Comparison of ENCODE assay signal across 1 cellular context in genomic region chr1:44719318-44719717, GRCh38.
TF ChIP-seq lines count a peak whose summit lies in the region.

No MANE protein-coding gene starts in this region.

TF ChIP-seq in HEK293, 187 proteins besides CTCF, POLR2A, EP300 and RAD21 (continued from another document):
- TF ChIP-seq ZNF155 (tag by site-specific recombination; IDR thresholded peaks at IDR 0.05): no peak
- TF ChIP-seq, protein P1, sequence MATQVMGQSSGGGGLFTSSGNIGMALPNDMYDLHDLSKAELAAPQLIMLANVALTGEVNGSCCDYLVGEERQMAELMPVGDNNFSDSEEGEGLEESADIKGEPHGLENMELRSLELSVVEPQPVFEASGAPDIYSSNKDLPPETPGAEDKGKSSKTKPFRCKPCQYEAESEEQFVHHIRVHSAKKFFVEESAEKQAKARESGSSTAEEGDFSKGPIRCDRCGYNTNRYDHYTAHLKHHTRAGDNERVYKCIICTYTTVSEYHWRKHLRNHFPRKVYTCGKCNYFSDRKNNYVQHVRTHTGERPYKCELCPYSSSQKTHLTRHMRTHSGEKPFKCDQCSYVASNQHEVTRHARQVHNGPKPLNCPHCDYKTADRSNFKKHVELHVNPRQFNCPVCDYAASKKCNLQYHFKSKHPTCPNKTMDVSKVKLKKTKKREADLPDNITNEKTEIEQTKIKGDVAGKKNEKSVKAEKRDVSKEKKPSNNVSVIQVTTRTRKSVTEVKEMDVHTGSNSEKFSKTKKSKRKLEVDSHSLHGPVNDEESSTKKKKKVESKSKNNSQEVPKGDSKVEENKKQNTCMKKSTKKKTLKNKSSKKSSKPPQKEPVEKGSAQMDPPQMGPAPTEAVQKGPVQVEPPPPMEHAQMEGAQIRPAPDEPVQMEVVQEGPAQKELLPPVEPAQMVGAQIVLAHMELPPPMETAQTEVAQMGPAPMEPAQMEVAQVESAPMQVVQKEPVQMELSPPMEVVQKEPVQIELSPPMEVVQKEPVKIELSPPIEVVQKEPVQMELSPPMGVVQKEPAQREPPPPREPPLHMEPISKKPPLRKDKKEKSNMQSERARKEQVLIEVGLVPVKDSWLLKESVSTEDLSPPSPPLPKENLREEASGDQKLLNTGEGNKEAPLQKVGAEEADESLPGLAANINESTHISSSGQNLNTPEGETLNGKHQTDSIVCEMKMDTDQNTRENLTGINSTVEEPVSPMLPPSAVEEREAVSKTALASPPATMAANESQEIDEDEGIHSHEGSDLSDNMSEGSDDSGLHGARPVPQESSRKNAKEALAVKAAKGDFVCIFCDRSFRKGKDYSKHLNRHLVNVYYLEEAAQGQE (tag by site-specific recombination; IDR thresholded peaks at IDR 0.05): peak; percentile 43
- TF ChIP-seq ZNF114 (tag by site-specific recombination; IDR thresholded peaks at IDR 0.05): no peak
- TF ChIP-seq, protein P2, sequence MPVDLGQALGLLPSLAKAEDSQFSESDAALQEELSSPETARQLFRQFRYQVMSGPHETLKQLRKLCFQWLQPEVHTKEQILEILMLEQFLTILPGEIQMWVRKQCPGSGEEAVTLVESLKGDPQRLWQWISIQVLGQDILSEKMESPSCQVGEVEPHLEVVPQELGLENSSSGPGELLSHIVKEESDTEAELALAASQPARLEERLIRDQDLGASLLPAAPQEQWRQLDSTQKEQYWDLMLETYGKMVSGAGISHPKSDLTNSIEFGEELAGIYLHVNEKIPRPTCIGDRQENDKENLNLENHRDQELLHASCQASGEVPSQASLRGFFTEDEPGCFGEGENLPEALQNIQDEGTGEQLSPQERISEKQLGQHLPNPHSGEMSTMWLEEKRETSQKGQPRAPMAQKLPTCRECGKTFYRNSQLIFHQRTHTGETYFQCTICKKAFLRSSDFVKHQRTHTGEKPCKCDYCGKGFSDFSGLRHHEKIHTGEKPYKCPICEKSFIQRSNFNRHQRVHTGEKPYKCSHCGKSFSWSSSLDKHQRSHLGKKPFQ (tag by site-specific recombination; IDR thresholded peaks at IDR 0.05): no peak
- no peak for TF ChIP-seq ZNF626 (tag by site-specific recombination; IDR thresholded peaks at IDR 0.05)
- no peak for TF ChIP-seq MEIS1 (CRISPR knock-in tag; IDR thresholded peaks at IDR 0.05; ENCODE audit: borderline replicate concordance)
